ENCODE assay signal across 13 cellular contexts in genomic region chr7:111132833-111133232, GRCh38.
"Had no signal": no experiment of that assay in that cellular context is flagged by ENCODE, and none has a peak within 500 bp of the region (broad histone marks: within the 10 kb centered on the region; RNA-seq: fewer than 3 reads in every experiment).

No MANE protein-coding gene starts in this region.

- H3K27ac ChIP-seq: colonic mucosa, upper lobe of left lung, WERI-Rb-1 had no signal

- DNase-seq: activated CD4-positive, alpha-beta T cell treated with anti-CD3 and anti-CD28 coated beads, Interleukin-2, amount 50 U/mL, for 48 hours; activated CD8-positive, alpha-beta memory T cell treated with anti-CD3 and anti-CD28 coated beads, Interleukin-2, amount 10 ng/mL, durations not matched to agents 7 days and 5 days; activated naive CD4-positive, alpha-beta T cell treated with anti-CD3 and anti-CD28 coated beads for 36 hours; activated naive CD8-positive, alpha-beta T cell treated with anti-CD3 and anti-CD28 coated beads, Interleukin-2, amount 50 U/mL, for 24 hours; activated T-cell treated with anti-CD3 and anti-CD28 coated beads, Interleukin-2, amount 50 U/mL, for 1 hour; aorta; colonic mucosa; foreskin melanocyte; right cardiac atrium; stimulated activated naive CD8-positive, alpha-beta T cell treated with anti-CD3 and anti-CD28 coated beads, Interleukin-15, amount 100 ng/mL, for 72 hours; upper lobe of left lung; WERI-Rb-1 had no signal

- H3K27me3 ChIP-seq: colonic mucosa, upper lobe of left lung had no signal

- H3K4me3 ChIP-seq: colonic mucosa, smooth muscle cell, upper lobe of left lung had no signal

- H3K9me3 ChIP-seq: colonic mucosa, upper lobe of left lung had no signal

- H3K4me1 ChIP-seq: colonic mucosa had no signal

- H3K36me3 ChIP-seq: colonic mucosa, upper lobe of left lung, WERI-Rb-1 had no signal

- H3K4me2 ChIP-seq: smooth muscle cell had no signal
